Comparison of ENCODE assay signal across 23 cellular contexts in the genomic region with DNA sequence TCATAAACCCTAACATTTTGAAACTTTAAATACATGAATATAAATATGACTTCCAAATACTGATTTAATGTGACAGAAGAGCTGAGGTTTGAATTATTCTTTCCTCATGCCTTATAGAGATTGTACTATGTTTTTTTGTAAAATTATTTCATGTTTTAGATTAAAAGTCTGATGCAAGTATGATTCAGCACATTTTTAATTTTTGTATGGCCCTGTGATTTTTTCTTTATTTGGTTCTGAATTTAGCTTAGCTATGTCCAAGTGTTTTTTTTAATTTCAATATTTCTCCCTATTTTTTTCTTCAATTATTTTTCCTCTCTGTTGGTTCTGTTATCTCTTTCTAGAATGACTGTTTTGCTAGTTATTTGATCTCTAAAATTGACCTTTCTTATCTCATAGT.
"Had no signal": no experiment of that assay in that cellular context is flagged by ENCODE, and none has a peak within 500 bp of the region (broad histone marks: within the 10 kb centered on the region; RNA-seq: fewer than 3 reads in every experiment).

No MANE protein-coding gene starts in this region.

- H3K27me3 ChIP-seq: dorsolateral prefrontal cortex, tibial nerve, upper lobe of left lung had no signal

- H3K4me3 ChIP-seq: dorsolateral prefrontal cortex, lower lobe of right lung, smooth muscle cell, thoracic aorta, tibial nerve, upper lobe of left lung had no signal

- H3K36me3 ChIP-seq: lower lobe of right lung, thoracic aorta, tibial nerve, upper lobe of left lung had no signal

- H3K4me1 ChIP-seq: lower lobe of right lung, parathyroid adenoma, tibial nerve, upper lobe of left lung had no signal

- ATAC-seq: left ventricle myocardium superior; lower lobe of right lung; natural killer cell; sciatic nerve; stimulated activated effector memory CD8-positive, alpha-beta T cell treated with anti-CD3 and anti-CD28 coated beads, Interleukin-12 subunit alpha, Interleukin-12 subunit beta, amount 100 ng/mL, for 72 hours had no signal

- H3K4me3 Mint-ChIP-seq: immature natural killer cell; natural killer cell; neural crest cell; stimulated activated effector memory CD8-positive, alpha-beta T cell treated with anti-CD3 and anti-CD28 coated beads, Interleukin-12 subunit alpha, Interleukin-12 subunit beta, amount 100 ng/mL, for 72 hours had no signal

- H3K9me3 ChIP-seq: lower lobe of right lung, thoracic aorta, tibial nerve, upper lobe of left lung had no signal

- H3K27ac ChIP-seq: dorsolateral prefrontal cortex, lower lobe of right lung, parathyroid adenoma, thoracic aorta, tibial nerve, upper lobe of left lung had no signal

- H3K4me1 Mint-ChIP-seq: immature natural killer cell; natural killer cell; stimulated activated effector memory CD8-positive, alpha-beta T cell treated with anti-CD3 and anti-CD28 coated beads, Interleukin-12 subunit alpha, Interleukin-12 subunit beta, amount 100 ng/mL, for 72 hours had no signal

- H3K9ac ChIP-seq: parathyroid adenoma had no signal

- H3K36me3 Mint-ChIP-seq: immature natural killer cell; natural killer cell; stimulated activated effector memory CD8-positive, alpha-beta T cell treated with anti-CD3 and anti-CD28 coated beads, Interleukin-12 subunit alpha, Interleukin-12 subunit beta, amount 100 ng/mL, for 72 hours had no signal

- H3K27ac Mint-ChIP-seq: immature natural killer cell; natural killer cell; progenitor cell of endocrine pancreas; stimulated activated effector memory CD8-positive, alpha-beta T cell treated with anti-CD3 and anti-CD28 coated beads, Interleukin-12 subunit alpha, Interleukin-12 subunit beta, amount 100 ng/mL, for 72 hours had no signal

- FAIRE-seq: urothelium cell line had no signal

- H3K27me3 Mint-ChIP-seq: progenitor cell of endocrine pancreas had no signal

- DNase-seq: cerebellar nuclear complex; dorsolateral prefrontal cortex; effector CD4-positive, alpha-beta T cell; foreskin melanocyte; hypothalamus; immature natural killer cell; islet precursor cell; left ventricle myocardium superior; lower lobe of right lung; natural killer cell; stimulated activated CD4-positive, alpha-beta T cell treated with anti-CD3 and anti-CD28 coated beads, Interleukin-2, amount 100 ng/mL, for 24 hours; stimulated activated CD4-positive, alpha-beta T cell treated with anti-CD3 and anti-CD28 coated beads, Interleukin-4, amount 100 ng/mL, for 24 hours; stimulated activated naive CD4-positive, alpha-beta T cell treated with Interleukin-2 at 50 U/mL for 16 hours; upper lobe of left lung had no signal
